In the genomic region with DNA sequence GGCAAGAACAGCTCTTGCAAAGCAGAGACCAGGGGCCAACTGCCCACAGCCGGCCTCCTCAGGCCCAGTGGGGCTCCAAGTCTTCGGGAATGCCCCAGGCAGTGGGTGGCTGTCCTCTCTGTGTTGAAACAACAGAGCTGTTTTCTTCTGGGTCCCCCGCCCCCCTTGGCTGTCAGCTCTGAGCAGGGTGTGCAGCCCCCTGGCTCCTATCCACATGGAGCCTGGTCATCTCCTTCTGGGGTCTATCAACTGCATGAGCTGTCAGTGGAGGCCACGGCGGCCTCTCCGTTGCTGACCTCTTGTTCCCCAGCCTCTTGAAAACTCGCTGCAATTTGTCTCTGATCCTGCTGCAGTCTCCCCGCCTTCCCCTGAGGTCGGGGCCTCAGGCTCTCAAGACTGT, we compare ENCODE assay signal across 22 cellular contexts.
DNase-seq lines count a peak whose midpoint lies in the region; ATAC-seq and TF ChIP-seq lines count a peak whose summit lies in the region.
"Had no signal": no experiment of that assay in that cellular context is flagged by ENCODE, and none has a peak within 500 bp of the region (broad histone marks: within the 10 kb centered on the region; RNA-seq: fewer than 3 reads in every experiment).

No MANE protein-coding gene starts in this region.

- peak overlapping the region; percentile 2 for H2BK5ac ChIP-seq in neuronal stem cell (ENCODE audit: low read length)

- POLR2A ChIA-PET in Caco-2 (lab: Charles Lee): no interaction called here

- no peaks in the 10 kb centered on the region for H3K27me3 ChIP-seq in cardiac muscle cell
- H3K27me3 ChIP-seq in neuronal stem cell (ENCODE audit: control insufficient read depth in 3 of 3, insufficient read depth in 3 of 3, low read depth in 1 of 3, low read length in 3 of 3): peaks cover 0 to 4% (median 0%) of the 10 kb centered on the region in 3 experiments
- H3K27me3 ChIP-seq in upper lobe of right lung: no peaks in the 10 kb centered on the region
- H3K27me3 ChIP-seq in Caco-2 (replicated peaks; ENCODE audit: control insufficient read depth, insufficient read depth, low read length): no peaks in the 10 kb centered on the region; the same call in 1 of the 2 replicates
- H3K27me3 ChIP-seq: gastroesophageal sphincter had no signal

- H3K4me3 Mint-ChIP-seq in Caco-2 (ENCODE audit: unreplicated experiment): no peak overlapping the region
- H3K4me3 Mint-ChIP-seq: activated CD8-positive, alpha-beta T cell treated with anti-CD3 and anti-CD28 coated beads, Interleukin-2, amount 10 ng/mL, durations not matched to agents 7 days and 5 days; activated naive CD8-positive, alpha-beta T cell treated with anti-CD3 and anti-CD28 coated beads, Interleukin-2, amount 10 ng/mL, durations not matched to agents 7 days and 5 days; central memory CD8-positive, alpha-beta T cell; immature natural killer cell had no signal

- no peak overlapping the region for H4K91ac ChIP-seq in neuronal stem cell (ENCODE audit: low read depth, low read length, poor library complexity)

- no CpG with 5 or more reads among the region's 9 CpGs for WGBS in neuronal stem cell (ENCODE audit: extremely low coverage in 2 of 2, insufficient read length in 2 of 2, insufficient replicate concordance in 1 of 2), 2 donors

- H3K9ac ChIP-seq in neuronal stem cell (ENCODE audit: low read depth, low read length, poor library complexity): no peak overlapping the region

- H3K27ac Mint-ChIP-seq in Caco-2 (ENCODE audit: unreplicated experiment): no peak overlapping the region
- H3K27ac Mint-ChIP-seq: activated CD8-positive, alpha-beta T cell treated with anti-CD3 and anti-CD28 coated beads, Interleukin-2, amount 10 ng/mL, durations not matched to agents 7 days and 5 days; activated naive CD8-positive, alpha-beta T cell treated with anti-CD3 and anti-CD28 coated beads, Interleukin-2, amount 10 ng/mL, durations not matched to agents 7 days and 5 days; immature natural killer cell had no signal

- no peak overlapping the region for H2AK5ac ChIP-seq in neuronal stem cell (ENCODE audit: low read depth, low read length)

- H3K27ac ChIP-seq in cardiac muscle cell: peak overlapping the region; percentile 18
- no peak overlapping the region for H3K27ac ChIP-seq in neuronal stem cell (replicated peaks; ENCODE audit: low read length)
- no peak overlapping the region for H3K27ac ChIP-seq in upper lobe of right lung
- H3K27ac ChIP-seq: 22Rv1, gastroesophageal sphincter, SK-N-MC had no signal

- intact Hi-C loops in Right ventricle myocardium superior (cut with DNase I) (loop anchor here (10.0 kb wide), 1 partner anchor 78 kb away; no protein-coding TSS in a partner anchor), upper lobe of right lung (cut with DNase I) (no loop called here), Caco-2 (cut with micrococcal nuclease; ENCODE audit: unreplicated experiment) (no loop called here)

- no peak overlapping the region for H3K14ac ChIP-seq in neuronal stem cell (ENCODE audit: low read length)

- no peaks in the 10 kb centered on the region for H3K4me1 Mint-ChIP-seq in Caco-2 (ENCODE audit: low read depth, unreplicated experiment)
- H3K4me1 Mint-ChIP-seq: central memory CD8-positive, alpha-beta T cell had no signal

- H3K4me2 ChIP-seq in neuronal stem cell (ENCODE audit: insufficient read depth, low read length, poor library complexity, severe bottlenecking): no peak overlapping the region

- BruUV-seq in Caco-2 (replicated peaks; lab: Mats Ljungman, UMichigan): no TSS peak

- peak overlapping the region; percentile 9 for H3K18ac ChIP-seq in neuronal stem cell (ENCODE audit: low read length)

- H2AFZ ChIP-seq in neuronal stem cell (ENCODE audit: low read length): peak overlapping the region; percentile 6

- H4K8ac ChIP-seq in neuronal stem cell (ENCODE audit: low read depth, low read length): no peak overlapping the region

- TF ChIP-seq CTCF in cardiac muscle cell (IDR thresholded peaks at IDR 0.05; ENCODE audit: low read depth, low read length) (no peak), upper lobe of right lung (IDR thresholded peaks at IDR 0.05) (no peak), Caco-2 (IDR thresholded peaks at IDR 0.05; ENCODE audit: insufficient read depth in 1 of 2, low read depth in 1 of 2, low read length in 1 of 2, severe bottlenecking in 1 of 2, unreplicated experiment in 1 of 2) (no peak)

- no peaks in the 10 kb centered on the region for H3K36me3 Mint-ChIP-seq in Caco-2 (ENCODE audit: insufficient read depth, unreplicated experiment)
- H3K36me3 Mint-ChIP-seq: activated naive CD8-positive, alpha-beta T cell treated with anti-CD3 and anti-CD28 coated beads, Interleukin-2, amount 10 ng/mL, durations not matched to agents 7 days and 5 days; immature natural killer cell had no signal

- H2BK120ac ChIP-seq in neuronal stem cell (ENCODE audit: low read depth, low read length): no peak overlapping the region

- CTCF ChIA-PET in Caco-2 (lab: Charles Lee): no interaction called here

- no peak overlapping the region for H3K23ac ChIP-seq in neuronal stem cell (ENCODE audit: low read depth, low read length, poor library complexity)

- H3K4me1 ChIP-seq in cardiac muscle cell (ENCODE audit: low read depth) (peaks cover 24% of the 10 kb centered on the region), neuronal stem cell (ENCODE audit: control insufficient read depth in 2 of 2, insufficient read depth in 1 of 2, low read depth in 1 of 2, low read length in 2 of 2) (peaks cover 19 to 22% of the 10 kb centered on the region in 2 donors), upper lobe of right lung (peaks cover 8% of the 10 kb centered on the region), Caco-2 (no peaks in the 10 kb centered on the region)

- no peak overlapping the region for H3K4ac ChIP-seq in neuronal stem cell (ENCODE audit: low read length)

- H2BK12ac ChIP-seq in neuronal stem cell (ENCODE audit: low read length): no peak overlapping the region

- ATAC-seq in Right ventricle myocardium superior (ENCODE audit: poor library complexity): no peak
- peak; percentile 5 for ATAC-seq in upper lobe of right lung
- no peak for ATAC-seq in HG03520 (IDR thresholded peaks at IDR 0.05; ENCODE audit: unreplicated experiment)
- ATAC-seq: activated CD8-positive, alpha-beta T cell treated with anti-CD3 and anti-CD28 coated beads, Interleukin-2, amount 10 ng/mL, durations not matched to agents 7 days and 5 days; gastroesophageal sphincter had no signal

- no peaks in the 10 kb centered on the region for H3K9me3 Mint-ChIP-seq in Caco-2 (ENCODE audit: unreplicated experiment)
- H3K9me3 Mint-ChIP-seq: activated naive CD8-positive, alpha-beta T cell treated with anti-CD3 and anti-CD28 coated beads, Interleukin-2, amount 10 ng/mL, durations not matched to agents 7 days and 5 days; central memory CD8-positive, alpha-beta T cell had no signal

- peaks cover 4% of the 10 kb centered on the region for H3K27me3 Mint-ChIP-seq in Caco-2 (ENCODE audit: insufficient read depth, unreplicated experiment)
- H3K27me3 Mint-ChIP-seq: activated naive CD8-positive, alpha-beta T cell treated with anti-CD3 and anti-CD28 coated beads, Interleukin-2, amount 10 ng/mL, durations not matched to agents 7 days and 5 days had no signal

- no peak overlapping the region for H2BK15ac ChIP-seq in neuronal stem cell (ENCODE audit: low read length)

- H3K36me3 ChIP-seq in cardiac muscle cell (no peaks in the 10 kb centered on the region), neuronal stem cell (replicated peaks in 1 of 2; ENCODE audit: control insufficient read depth in 2 of 2, insufficient read depth in 2 of 2, low read length in 2 of 2) (no peaks in the 10 kb centered on the region), upper lobe of right lung (no peaks in the 10 kb centered on the region), Caco-2 (ENCODE audit: control insufficient read depth, insufficient read depth, low read length) (no peaks in the 10 kb centered on the region)
- H3K36me3 ChIP-seq: gastroesophageal sphincter had no signal

- H3K4me3 ChIP-seq in cardiac muscle cell: no peak overlapping the region
- H3K4me3 ChIP-seq in neuronal stem cell (ENCODE audit: low read length in 2 of 2): no peak overlapping the region
- H3K4me3 ChIP-seq in upper lobe of right lung: no peak overlapping the region
- no peak overlapping the region for H3K4me3 ChIP-seq in Caco-2 (ENCODE audit: low read depth, low read length)
- H3K4me3 ChIP-seq: gastroesophageal sphincter, SK-N-MC had no signal

- H3K9me3 ChIP-seq in cardiac muscle cell (ENCODE audit: low read depth): no peaks in the 10 kb centered on the region
- no peaks in the 10 kb centered on the region for H3K9me3 ChIP-seq in neuronal stem cell (replicated peaks in 1 of 2; ENCODE audit: control insufficient read depth in 2 of 2, insufficient read depth in 1 of 2, low read depth in 1 of 2, low read length in 2 of 2)
- no peaks in the 10 kb centered on the region for H3K9me3 ChIP-seq in upper lobe of right lung
- H3K9me3 ChIP-seq in Caco-2: no peaks in the 10 kb centered on the region
- H3K9me3 ChIP-seq: gastroesophageal sphincter had no signal

- no peaks in the 10 kb centered on the region for H3K79me1 ChIP-seq in neuronal stem cell (ENCODE audit: low read depth, low read length)

- DNase-seq in cardiac muscle cell (ENCODE audit: low read depth in 1 of 2, low spot score in 1 of 2) (peak; percentile 22 to 59), Right ventricle myocardium superior (no peak), left kidney (ENCODE audit: low read depth, low spot score) (peak; percentile 70), neuronal stem cell (ENCODE audit: low spot score) (no peak), upper lobe of right lung (no peak), Caco-2 (no peak), DMS153 (lab: John Stamatoyannopoulos, UW) (no peak)
- DNase-seq: activated CD4-positive, CD25-positive, alpha-beta regulatory T cell treated with anti-CD3 and anti-CD28 coated beads, Interleukin-2, amount 50 U/mL, for 72 hours; activated CD8-positive, alpha-beta T cell treated with anti-CD3 and anti-CD28 coated beads, Interleukin-2, amount 10 ng/mL, durations not matched to agents 7 days and 5 days; activated gamma-delta T cell; activated naive CD8-positive, alpha-beta T cell treated with anti-CD3 and anti-CD28 coated beads, Interleukin-2, amount 10 ng/mL, durations not matched to agents 7 days and 5 days; dermis blood vessel endothelial cell; immature natural killer cell; NCI-H1417; NCI-H2081; NCI-H82; stimulated activated CD4-positive, alpha-beta T cell treated with anti-CD3 and anti-CD28 coated beads, Interleukin-2, amount 100 ng/mL, for 48 hours had no signal

Comparison
In these comparisons a context has a peak if more than half of its experiments do, and no peak if none do; other contexts are left out.
1. DNase-seq: peak in cardiac muscle cell (2 of 2) and left kidney (single experiment); none in Right ventricle myocardium superior (single experiment), neuronal stem cell (single experiment), upper lobe of right lung (single experiment), Caco-2 (0 of 2) and DMS153 (single experiment).